ENCODE assay signal across 11 cellular contexts in the genomic region with DNA sequence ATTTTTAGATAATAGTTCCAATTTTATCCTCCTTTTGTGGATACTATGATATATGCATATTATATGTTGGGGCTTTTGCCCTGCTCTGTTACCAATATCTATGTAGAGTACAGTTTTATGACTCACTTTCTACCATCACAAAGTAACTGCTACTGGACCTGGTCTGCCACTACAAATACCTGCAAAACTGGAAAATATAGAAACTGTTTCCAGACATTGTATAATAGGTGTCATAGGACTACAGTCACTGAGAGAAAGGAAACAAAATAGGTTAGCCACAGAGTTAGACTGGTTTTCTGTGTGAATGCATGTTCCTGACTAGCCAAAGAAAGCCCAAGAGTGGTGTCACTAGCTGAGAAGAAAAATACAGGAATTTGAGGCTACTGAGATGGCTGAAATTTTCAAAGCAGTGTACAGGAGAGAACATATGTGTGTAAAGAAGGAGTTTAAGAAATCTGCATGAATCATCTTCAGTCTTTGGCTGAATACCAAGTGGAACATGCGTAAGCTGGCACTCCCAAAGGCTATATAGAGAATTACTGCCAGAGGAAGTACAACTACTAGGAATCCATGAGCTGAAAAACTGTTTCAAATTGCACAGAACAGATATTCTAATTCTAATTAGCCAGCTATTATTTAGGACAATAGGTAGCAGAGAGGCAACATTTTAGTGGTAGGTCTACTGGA. TPM values are rescaled to one million over a fixed set of nuclear protein-coding genes. Genes with fewer than 3 reads are reported as not detected.
DNase-seq lines count a peak whose midpoint lies in the region; ATAC-seq and TF ChIP-seq lines count a peak whose summit lies in the region.
"Had no signal": no experiment of that assay in that cellular context is flagged by ENCODE, and none has a peak within 500 bp of the region (broad histone marks: within the 10 kb centered on the region; RNA-seq: fewer than 3 reads in every experiment).

No MANE protein-coding gene starts in this region.

- TF ChIP-seq POLR2A in HCT116 (IDR thresholded peaks at IDR 0.05; ENCODE audit: borderline replicate concordance, extremely low read depth, insufficient read depth, insufficient read length) = no peak

- BruUV-seq in HCT116 (replicated peaks; lab: Mats Ljungman, UMichigan) = no TSS peak

- POLR2A ChIA-PET in HCT116 (lab: Charles Lee) = no interaction called here

- H3K9me2 ChIP-seq in HCT116 (ENCODE audit: insufficient read depth) = no peaks in the 10 kb centered on the region

- no peak overlapping the region for H3K56ac ChIP-seq in mesendoderm (ENCODE audit: low read length)

- CTCF ChIA-PET in HCT116 (lab: Charles Lee) = no interaction called here

- no peak for TF ChIP-seq CTCF in HCT116 (IDR thresholded peaks at IDR 0.05 in 2 of 3, conservative IDR thresholded peaks at IDR 0.05 in 1 of 3; ENCODE audit: borderline replicate concordance in 1 of 3, insufficient read depth in 1 of 3, low read depth in 2 of 3, low read length in 2 of 3)
- TF ChIP-seq CTCF in fibroblast of pulmonary artery (IDR thresholded peaks at IDR 0.05; ENCODE audit: low read length, missing control alignments) = peak; percentile 25

- no CpG with 5 or more reads among the region's 1 CpG for WGBS in mesendoderm (ENCODE audit: extremely low coverage, insufficient coverage, low lambda C conversion rate)

- intact Hi-C loops in HCT116 (cut with micrococcal nuclease) = no loop called here

- H3K9ac ChIP-seq in HCT116 (ENCODE audit: low read length) (no peak overlapping the region), mesendoderm (ENCODE audit: low read length) (no peak overlapping the region)

- H3K23ac ChIP-seq in mesendoderm (ENCODE audit: low read length) = no peak overlapping the region

- H2AK5ac ChIP-seq in mesendoderm (ENCODE audit: low read length) = no peak overlapping the region

- peak; percentile 31 for DNase-seq in HCT116 (ENCODE audit: low read depth, low spot score)
- DNase-seq in RPMI8226 = peak; percentile 24
- DNase-seq in fibroblast of pulmonary artery (ENCODE audit: low read depth) = peak; percentile 92
- peak; percentile 41 for DNase-seq in smooth muscle cell of the brain vasculature (ENCODE audit: low read depth, low spot score)
- no peak for DNase-seq in mesendoderm
- DNase-seq in HuH-7 (ENCODE audit: low spot score) = no peak
- DNase-seq: activated CD4-positive, alpha-beta memory T cell treated with anti-CD3 and anti-CD28 coated beads for 36 hours; NCI-H1105 treated with DMSO at 0.1 percent for 48 hours had no signal

- no peak overlapping the region for H3K27ac ChIP-seq in HCT116 (ENCODE audit: low read depth, low read length)
- no peak overlapping the region for H3K27ac ChIP-seq in mesendoderm (ENCODE audit: low read depth, low read length)
- H3K27ac ChIP-seq: ascending aorta had no signal

- no peak overlapping the region for H4K8ac ChIP-seq in mesendoderm (ENCODE audit: low read depth, low read length)

- H2AFZ ChIP-seq in HCT116 (ENCODE audit: low read depth, low read length, poor library complexity, severe bottlenecking) = no peak overlapping the region

- H3K79me2 ChIP-seq in HCT116 (ENCODE audit: insufficient read depth, low read length) = no peaks in the 10 kb centered on the region
- H3K79me2 ChIP-seq in mesendoderm (ENCODE audit: control insufficient read depth, insufficient read depth, low read length) = no peaks in the 10 kb centered on the region

- no peak overlapping the region for H3K4ac ChIP-seq in mesendoderm (ENCODE audit: low read depth, low read length)

- no peak overlapping the region for H4K5ac ChIP-seq in mesendoderm (ENCODE audit: low read length)

- H3K27me3 ChIP-seq in HCT116 (ENCODE audit: insufficient read depth, low read length) = no peaks in the 10 kb centered on the region
- no peaks in the 10 kb centered on the region for H3K27me3 ChIP-seq in mesendoderm (ENCODE audit: insufficient read depth, low read length, poor library complexity)
- H3K27me3 ChIP-seq: ascending aorta had no signal

- ATAC-seq in HCT116 (peak; percentile 63; the same call in 1 of the 2 replicates), HG02885 (IDR thresholded peaks at IDR 0.05; ENCODE audit: poor library complexity, unreplicated experiment) (no peak), GM21825 (IDR thresholded peaks at IDR 0.05; ENCODE audit: unreplicated experiment) (no peak)

- no peak overlapping the region for H3K18ac ChIP-seq in mesendoderm (ENCODE audit: low read length)

- H2BK15ac ChIP-seq in mesendoderm (replicated peaks; ENCODE audit: low read depth) = no peak overlapping the region

- H2BK5ac ChIP-seq in mesendoderm (ENCODE audit: low read length) = no peak overlapping the region

- H3K4me3 ChIP-seq in HCT116 (replicated peaks in 1 of 2; ENCODE audit: low read depth in 1 of 2, low read length in 2 of 2) = no peak overlapping the region
- H3K4me3 ChIP-seq in fibroblast of pulmonary artery (replicated peaks; ENCODE audit: low read depth, low read length) = no peak overlapping the region
- H3K4me3 ChIP-seq in mesendoderm (ENCODE audit: low read length) = no peak overlapping the region
- H3K4me3 ChIP-seq: ascending aorta had no signal

- H3K36me3 ChIP-seq in HCT116 (ENCODE audit: control insufficient read depth in 1 of 2, insufficient read depth in 2 of 2, low read length in 2 of 2) = no peaks in the 10 kb centered on the region
- no peaks in the 10 kb centered on the region for H3K36me3 ChIP-seq in mesendoderm (ENCODE audit: control insufficient read depth, insufficient read depth, low read length)
- H3K36me3 ChIP-seq: ascending aorta had no signal

- H4K20me1 ChIP-seq in HCT116 (ENCODE audit: insufficient read depth) = no peaks in the 10 kb centered on the region

- no peak overlapping the region for H2BK120ac ChIP-seq in mesendoderm (ENCODE audit: low read depth, low read length)

- no peak for TF ChIP-seq RAD21 in HCT116 (IDR thresholded peaks at IDR 0.05; ENCODE audit: low read depth)

- H3K4me2 ChIP-seq in HCT116 (ENCODE audit: low read length) (peak overlapping the region; percentile 26; the same call in 1 of the 2 replicates), mesendoderm (ENCODE audit: low read length) (no peak overlapping the region)

- no peaks in the 10 kb centered on the region for H3K79me1 ChIP-seq in mesendoderm (ENCODE audit: low read length)

- no peaks in the 10 kb centered on the region for H3K9me3 ChIP-seq in HCT116 (ENCODE audit: control insufficient read depth in 1 of 2, insufficient read depth in 1 of 2, low read depth in 1 of 2, low read length in 2 of 2)

- RAD21 ChIA-PET in HCT116 (lab: Charles Lee; ENCODE audit: low non-redundant PET in 1 of 2, low total read pairs in 2 of 2, uncharacterized antibody in 2 of 2, unreplicated experiment in 2 of 2) = no interaction called here

- H3K4me1 ChIP-seq in HCT116 (ENCODE audit: control insufficient read depth in 1 of 2, insufficient read depth in 2 of 2, low read length in 2 of 2) (peaks cover 2 to 8% of the 10 kb centered on the region in 2 experiments; a peak in 3 of 4 replicates), mesendoderm (ENCODE audit: control insufficient read depth, low read depth, low read length) (no peaks in the 10 kb centered on the region)
- H3K4me1 ChIP-seq: ascending aorta had no signal

TF ChIP-seq in HCT116, 20 proteins besides CTCF, POLR2A, EP300 and RAD21 (continues in another document):
- TF ChIP-seq EZH2phosphoT487 (IDR thresholded peaks at IDR 0.05; ENCODE audit: borderline replicate concordance) (no peak), EZH2 (IDR thresholded peaks at IDR 0.05) (no peak), ZBTB33 (IDR thresholded peaks at IDR 0.05; ENCODE audit: extremely low read depth, insufficient replicate concordance, low read length) (no peak), ATF3 (IDR thresholded peaks at IDR 0.05) (no peak)

RNA-seq across cellular contexts. Expression of gene FAM174A, which starts 29.0 kb away (rescaled TPM):
- 8.6 TPM for total RNA-seq in HCT116 (2021; ENCODE audit: unreplicated experiment)
- polyA plus RNA-seq in HCT116 (2012) = 12.0 and 15.3 TPM in 2 replicates
- 5.2 TPM for polyA plus RNA-seq in mesendoderm (2013, experiment 1 of 2)
- polyA plus RNA-seq in mesendoderm (2013, experiment 2 of 2) = 4.8 TPM

Comparison
In these comparisons a context has a peak if more than half of its experiments do, and no peak if none do; other contexts are left out.
1. DNase-seq: peak in HCT116 (single experiment), RPMI8226 (single experiment), fibroblast of pulmonary artery (single experiment) and smooth muscle cell of the brain vasculature (single experiment); none in mesendoderm (single experiment) and HuH-7 (single experiment).